24 cellular contexts compared by ENCODE assay signal in genomic region chr17:72344613-72345012, GRCh38.
"Had no signal": no experiment of that assay in that cellular context is flagged by ENCODE, and none has a peak within 500 bp of the region (broad histone marks: within the 10 kb centered on the region; RNA-seq: fewer than 3 reads in every experiment).

No MANE protein-coding gene starts in this region.

- H3K4me3 ChIP-seq: esophagus squamous epithelium, left lung, mucosa of descending colon, pancreas, right lobe of liver, thoracic aorta, transverse colon, upper lobe of right lung, vagina had no signal

- H3K36me3 ChIP-seq: esophagus squamous epithelium, left lung, neutrophil, pancreas, right lobe of liver, thoracic aorta, transverse colon, upper lobe of right lung, vagina had no signal

- FAIRE-seq: endometrium, kidney, pancreas, small intestine had no signal

- H3K9me3 ChIP-seq: esophagus squamous epithelium, left lung, mucosa of descending colon, neutrophil, pancreas, right lobe of liver, thoracic aorta, transverse colon, upper lobe of right lung, vagina had no signal

- H3K27me3 ChIP-seq: neutrophil, pancreas, right lobe of liver, transverse colon, vagina had no signal

- H3K4me1 ChIP-seq: left lung, pancreas, right lobe of liver, upper lobe of right lung had no signal

- H3K27ac ChIP-seq: esophagus squamous epithelium, left lung, neutrophil, pancreas, right lobe of liver, thoracic aorta, transverse colon, upper lobe of right lung, vagina had no signal

- ATAC-seq: effector memory CD8-positive, alpha-beta T cell; left cardiac atrium; left lung; natural killer cell treated with Interleukin-12 subunit alpha and Interleukin-12 subunit beta and Interleukin-15 and Interleukin-18, amount 100 ng/mL, for 72 hours; pancreas; right lobe of liver; stimulated activated naive B cell treated with anti-CD40 and anti-IgM and Interleukin-4, amounts not matched to agents 10 μg/mL and 1 μg/mL and 100 μg/mL, for 72 hours; upper lobe of right lung had no signal

- DNase-seq: cortex of kidney; effector memory CD8-positive, alpha-beta T cell; erythroblast; esophagus squamous epithelium; foreskin melanocyte; head of caudate nucleus; kidney; left cardiac atrium; left lung; naive B cell; pancreas; right lobe of liver; small intestine; stimulated activated CD4-positive, alpha-beta T cell treated with anti-CD3 and anti-CD28 coated beads, Interleukin-15, amount 100 ng/mL, for 24 hours; stimulated activated CD4-positive, alpha-beta T cell treated with anti-CD3 and anti-CD28 coated beads, Interleukin-2, amount 100 ng/mL, for 48 hours; stimulated activated naive B cell treated with anti-CD40 and anti-IgM and Interleukin-4, amounts not matched to agents 10 μg/mL and 1 μg/mL and 100 μg/mL, for 72 hours; transverse colon; upper lobe of right lung had no signal
